Comparison of ENCODE assay signal across 11 cellular contexts in genomic region chr1:154422521-154422920, GRCh38. TPM values are rescaled to one million over a fixed set of nuclear protein-coding genes. Genes with fewer than 3 reads are reported as not detected.
DNase-seq lines count a peak whose midpoint lies in the region; ATAC-seq and TF ChIP-seq lines count a peak whose summit lies in the region.
"Had no signal": no experiment of that assay in that cellular context is flagged by ENCODE, and none has a peak within 500 bp of the region (broad histone marks: within the 10 kb centered on the region; RNA-seq: fewer than 3 reads in every experiment).

No MANE protein-coding gene starts in this region.

- H3K27ac Mint-ChIP-seq in Calu3 (ENCODE audit: unreplicated experiment), result peak overlapping the region; percentile 10

- H3K9me3 Mint-ChIP-seq in Calu3 (ENCODE audit: low read depth, unreplicated experiment), result no peaks in the 10 kb centered on the region

- no peak overlapping the region for H3K4me3 Mint-ChIP-seq in Calu3 (ENCODE audit: low read depth, unreplicated experiment)

- no peaks in the 10 kb centered on the region; the same call in 1 of the 2 replicates for H3K36me3 ChIP-seq in SJSA1
- H3K36me3 ChIP-seq in skeletal muscle tissue (ENCODE audit: control insufficient read depth in 3 of 3, insufficient read depth in 3 of 3, low read length in 3 of 3), result no peaks in the 10 kb centered on the region

- TF ChIP-seq CTCF in Calu3 (IDR thresholded peaks at IDR 0.05; ENCODE audit: unreplicated experiment), result no peak
- no peak for TF ChIP-seq CTCF in foreskin keratinocyte (conservative IDR thresholded peaks at IDR 0.05)

- H3K27ac ChIP-seq in SJSA1 (peak overlapping the region; percentile 66), foreskin keratinocyte (peak overlapping the region; percentile 97), skeletal muscle tissue (ENCODE audit: low read depth, low read length) (peak overlapping the region; percentile 68)
- H3K27ac ChIP-seq: parathyroid adenoma had no signal

- H3K4me3 ChIP-seq in SJSA1, result no peak overlapping the region
- H3K4me3 ChIP-seq in skeletal muscle tissue (ENCODE audit: low read length in 3 of 3), result peak overlapping the region in 1 of 3 donors; percentile 14
- H3K4me3 ChIP-seq: coronary artery had no signal

- intact Hi-C loops in Calu3 (cut with micrococcal nuclease; ENCODE audit: unreplicated experiment), result no loop called here

- no peaks in the 10 kb centered on the region for H3K27me3 Mint-ChIP-seq in Calu3 (ENCODE audit: unreplicated experiment)

- H3K27me3 ChIP-seq in SJSA1 (replicated peaks) (no peaks in the 10 kb centered on the region), foreskin keratinocyte (no peaks in the 10 kb centered on the region), skeletal muscle tissue (ENCODE audit: control insufficient read depth in 3 of 3, insufficient read depth in 3 of 3, low read length in 3 of 3) (no peaks in the 10 kb centered on the region)

- no peak for DNase-seq in Calu3
- DNase-seq in SJSA1 (ENCODE audit: low read depth in 1 of 2, low spot score in 2 of 2), result peak in 1 of 2 experiments; percentile 9
- peak; percentile 44 to 74 for DNase-seq in foreskin keratinocyte
- no peak for DNase-seq in activated CD4-positive, alpha-beta T cell treated with anti-CD3 and anti-CD28 coated beads for 4 hours
- no peak for DNase-seq in GM19238 (ENCODE audit: insufficient read length, low spot score)
- no peak for DNase-seq in NOMO-1 treated with dmso at 0.1 percent for 144 hours (lab: John Stamatoyannopoulos, UW; ENCODE audit: unreplicated experiment)
- DNase-seq: Caco-2; stimulated activated CD4-positive, alpha-beta T cell treated with anti-CD3 and anti-CD28 coated beads, Interleukin-4, amount 100 ng/mL, for 4 hours had no signal

- H3K9me3 ChIP-seq in SJSA1 (replicated peaks) (no peaks in the 10 kb centered on the region), skeletal muscle tissue (ENCODE audit: control insufficient read depth in 3 of 3, low read length in 3 of 3) (no peaks in the 10 kb centered on the region)
- H3K9me3 ChIP-seq: Caco-2 had no signal

- no TSS peak for BruUV-seq in Calu3 (replicated peaks; lab: Mats Ljungman, UMichigan)

- H3K4me1 Mint-ChIP-seq in Calu3 (ENCODE audit: low read depth, unreplicated experiment), result peaks cover 94% of the 10 kb centered on the region

- CTCF ChIA-PET in Calu3 (lab: Charles Lee), result interaction anchor here (0.5 to 0.7 kb wide), 2 partner anchors 17 to 19 kb away, joined by 3 read pairs; no protein-coding TSS in a partner anchor

- H3K4me1 ChIP-seq in SJSA1 (replicated peaks) (peaks cover 83% of the 10 kb centered on the region), foreskin keratinocyte (peaks cover 63% of the 10 kb centered on the region), skeletal muscle tissue (ENCODE audit: control insufficient read depth in 3 of 3, insufficient read depth in 3 of 3, low read length in 3 of 3) (peaks cover 67 to 76% (median 75%) of the 10 kb centered on the region in 3 donors)

- peaks cover 39% of the 10 kb centered on the region for H3K36me3 Mint-ChIP-seq in Calu3 (ENCODE audit: insufficient read depth, unreplicated experiment)

- peak overlapping the region in 2 of 3 donors; percentile 13 to 57 for H3K9ac ChIP-seq in skeletal muscle tissue (ENCODE audit: low read depth in 1 of 3, low read length in 3 of 3)
- H3K9ac ChIP-seq: parathyroid adenoma had no signal

- peak; percentile 1 for ATAC-seq in foreskin keratinocyte

RNA-seq across cellular contexts. Expression of gene IL6R, which starts 17.4 kb away (rescaled TPM):
- total RNA-seq in Calu3 (2022), result 5.0 and 8.3 TPM in 2 replicates
- 22.4 and 32.6 TPM in 2 replicates for total RNA-seq in SJSA1 (2014; rRNA removed; shearing (Covaris generic))
- 17.5 and 22.5 TPM in 2 replicates for total RNA-seq in foreskin keratinocyte
- 5.8 and 6.3 TPM in 2 replicates for polyA plus RNA-seq in foreskin keratinocyte
- total RNA-seq in skeletal muscle tissue, result 5.2 TPM

Comparison
In these comparisons a context has a peak if more than half of its experiments do, and no peak if none do; other contexts are left out.
1. DNase-seq: peak in foreskin keratinocyte (2 of 2); none in Calu3 (single experiment), activated CD4-positive, alpha-beta T cell treated with anti-CD3 and anti-CD28 coated beads for 4 hours (0 of 2), GM19238 (single experiment) and NOMO-1 treated with dmso at 0.1 percent for 144 hours (single experiment).
2. Peak in every context shown above with its lines, with median percentiles within 50 percentile points of each other: H3K27ac ChIP-seq.